Comparison of ENCODE assay signal across 17 cellular contexts in genomic region chr9:70761139-70761538, GRCh38.
"Had no signal": no experiment of that assay in that cellular context is flagged by ENCODE, and none has a peak within 500 bp of the region (broad histone marks: within the 10 kb centered on the region; RNA-seq: fewer than 3 reads in every experiment).

No MANE protein-coding gene starts in this region.

- ATAC-seq: effector memory CD8-positive, alpha-beta T cell; gastroesophageal sphincter; natural killer cell treated with Interleukin-12 subunit alpha and Interleukin-12 subunit beta and Interleukin-15 and Interleukin-18, amount 100 ng/mL, for 72 hours had no signal

- FAIRE-seq: kidney had no signal

- DNase-seq: activated CD4-positive, alpha-beta T cell treated with anti-CD3 and anti-CD28 coated beads for 1 hour; activated CD4-positive, alpha-beta T cell treated with anti-CD3 and anti-CD28 coated beads, Interleukin-2, amount 50 U/mL, for 48 hours; activated gamma-delta T cell treated with Interleukin-2 at 50 U/mL for 16 hours; activated naive CD8-positive, alpha-beta T cell treated with anti-CD3 and anti-CD28 coated beads for 36 hours; activated T-cell treated with anti-CD3 and anti-CD28 coated beads, Interleukin-2, amount 50 U/mL, for 48 hours; cerebellar nuclear complex; effector memory CD8-positive, alpha-beta T cell; kidney; left ventricle myocardium inferior; sigmoid colon; stimulated activated CD4-positive, alpha-beta T cell treated with anti-CD3 and anti-CD28 coated beads, Interleukin-12 subunit alpha, Interleukin-12 subunit beta, amount 100 ng/mL, for 4 hours; stimulated activated naive CD4-positive, alpha-beta T cell treated with Interleukin-2 at 50 U/mL for 16 hours; trophoblast cell had no signal

- H3K4me1 Mint-ChIP-seq: activated naive CD8-positive, alpha-beta T cell treated with anti-CD3 and anti-CD28 coated beads for 36 hours; memory B cell had no signal

- H3K36me3 ChIP-seq: gastroesophageal sphincter, left ventricle myocardium inferior, sigmoid colon had no signal

- H3K4me1 ChIP-seq: gastroesophageal sphincter, left ventricle myocardium inferior, sigmoid colon had no signal

- H3K4me3 ChIP-seq: gastroesophageal sphincter, left ventricle myocardium inferior, sigmoid colon had no signal

- H3K27me3 ChIP-seq: gastroesophageal sphincter, sigmoid colon had no signal

- H3K27ac ChIP-seq: gastroesophageal sphincter, left ventricle myocardium inferior, sigmoid colon had no signal

- H3K36me3 Mint-ChIP-seq: activated naive CD8-positive, alpha-beta T cell treated with anti-CD3 and anti-CD28 coated beads for 36 hours; memory B cell; natural killer cell treated with Interleukin-12 subunit alpha and Interleukin-12 subunit beta and Interleukin-15 and Interleukin-18, amount 100 ng/mL, for 72 hours had no signal

- H3K27ac Mint-ChIP-seq: activated naive CD8-positive, alpha-beta T cell treated with anti-CD3 and anti-CD28 coated beads for 36 hours; dendritic cell treated with granulocyte-macrophage colony-stimulating factor and Interleukin-4, amounts not matched to agents 40 ng/mL and 50 ng/mL, for 4 days; effector memory CD8-positive, alpha-beta T cell; memory B cell; natural killer cell treated with Interleukin-12 subunit alpha and Interleukin-12 subunit beta and Interleukin-15 and Interleukin-18, amount 100 ng/mL, for 72 hours had no signal

- H3K4me3 Mint-ChIP-seq: activated naive CD8-positive, alpha-beta T cell treated with anti-CD3 and anti-CD28 coated beads for 36 hours; dendritic cell treated with granulocyte-macrophage colony-stimulating factor and Interleukin-4, amounts not matched to agents 40 ng/mL and 50 ng/mL, for 4 days; effector memory CD8-positive, alpha-beta T cell; memory B cell; natural killer cell treated with Interleukin-12 subunit alpha and Interleukin-12 subunit beta and Interleukin-15 and Interleukin-18, amount 100 ng/mL, for 72 hours had no signal

- H3K9me3 ChIP-seq: gastroesophageal sphincter, sigmoid colon had no signal

- H3K27me3 Mint-ChIP-seq: dendritic cell treated with granulocyte-macrophage colony-stimulating factor and Interleukin-4, amounts not matched to agents 40 ng/mL and 50 ng/mL, for 4 days; memory B cell had no signal
